Comparison of ENCODE assay signal across 11 cellular contexts in the genomic region with DNA sequence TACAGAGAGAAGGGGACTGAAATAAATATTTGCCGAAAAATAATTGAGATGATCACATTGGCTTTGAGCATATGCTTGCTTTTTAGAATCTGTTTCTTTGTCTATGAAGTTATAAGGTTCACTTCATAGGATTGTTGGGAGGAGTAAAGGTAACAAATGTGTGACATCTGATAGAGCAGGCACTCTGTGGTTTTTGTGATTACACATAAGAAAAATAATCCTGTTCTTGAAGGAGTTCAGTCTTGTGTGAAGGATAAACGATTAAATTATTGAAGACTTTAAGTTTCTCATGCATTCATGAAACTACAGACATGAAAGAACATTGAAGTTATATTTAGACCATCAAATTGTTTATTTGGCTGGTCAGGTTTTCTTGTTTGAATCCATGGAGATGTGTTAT. TPM values are rescaled to one million over a fixed set of nuclear protein-coding genes. Genes with fewer than 3 reads are reported as not detected.
DNase-seq lines count a peak whose midpoint lies in the region; ATAC-seq and TF ChIP-seq lines count a peak whose summit lies in the region.
"Had no signal": no experiment of that assay in that cellular context is flagged by ENCODE, and none has a peak within 500 bp of the region (broad histone marks: within the 10 kb centered on the region; RNA-seq: fewer than 3 reads in every experiment).

No MANE protein-coding gene starts in this region.

- no peak overlapping the region for H2AK5ac ChIP-seq in mesendoderm (ENCODE audit: low read length)

- no peak overlapping the region for H3K18ac ChIP-seq in mesendoderm (ENCODE audit: low read length)

- H4K8ac ChIP-seq in mesendoderm (ENCODE audit: low read depth, low read length): no peak overlapping the region

- H3K4me2 ChIP-seq in mesendoderm (ENCODE audit: low read length): no peak overlapping the region

- H3K4ac ChIP-seq in mesendoderm (ENCODE audit: low read depth, low read length): no peak overlapping the region

- H4K5ac ChIP-seq in mesendoderm (ENCODE audit: low read length): no peak overlapping the region

- no peaks in the 10 kb centered on the region for H3K27me3 Mint-ChIP-seq in activated naive CD8-positive, alpha-beta T cell treated with anti-CD3 and anti-CD28 coated beads for 36 hours

- H3K36me3 Mint-ChIP-seq in activated naive CD8-positive, alpha-beta T cell treated with anti-CD3 and anti-CD28 coated beads for 36 hours: peaks cover 36% of the 10 kb centered on the region

- ATAC-seq in left lung: no peak

- H3K27ac Mint-ChIP-seq in activated naive CD8-positive, alpha-beta T cell treated with anti-CD3 and anti-CD28 coated beads for 36 hours: peak overlapping the region; percentile 96

- H3K27ac ChIP-seq in ACC112 (ENCODE audit: low read depth, low read length) (peak overlapping the region; percentile 84), left lung (peak overlapping the region; percentile 55 to 58), mesendoderm (ENCODE audit: low read depth, low read length) (no peak overlapping the region)
- H3K27ac ChIP-seq: WERI-Rb-1 had no signal

- H3K36me3 ChIP-seq in ACC112 (ENCODE audit: insufficient read depth, low read length) (peaks cover 8% of the 10 kb centered on the region; the same call in 1 of the 2 replicates), left lung (no peaks in the 10 kb centered on the region), mesendoderm (ENCODE audit: control insufficient read depth, insufficient read depth, low read length) (no peaks in the 10 kb centered on the region)
- H3K36me3 ChIP-seq: WERI-Rb-1 had no signal

- no peak overlapping the region for H3K9ac ChIP-seq in mesendoderm (ENCODE audit: low read length)

- no peak overlapping the region for H2AFZ ChIP-seq in ACC112 (ENCODE audit: low read length, unreplicated experiment)

- H3K9me3 ChIP-seq in left lung: no peaks in the 10 kb centered on the region
- H3K9me3 ChIP-seq: Caco-2 had no signal

- H3K4me3 ChIP-seq in ACC112 (ENCODE audit: low read depth, low read length): peak overlapping the region; percentile 74
- no peak overlapping the region for H3K4me3 ChIP-seq in left lung
- no peak overlapping the region for H3K4me3 ChIP-seq in mesendoderm (ENCODE audit: low read length)

- no CpG with 5 or more reads among the region's 2 CpGs for WGBS in mesendoderm (ENCODE audit: extremely low coverage, insufficient coverage, low lambda C conversion rate)

- H3K79me1 ChIP-seq in mesendoderm (ENCODE audit: low read length): peaks cover 15% of the 10 kb centered on the region

- DNase-seq in Daoy (ENCODE audit: low read depth) (peak; percentile 23), left lung (no peak), OCI-M2 (lab: John Stamatoyannopoulos, UW; ENCODE audit: unreplicated experiment) (no peak), mesendoderm (no peak), islet precursor cell (no peak)
- DNase-seq in activated naive CD8-positive, alpha-beta T cell treated with anti-CD3 and anti-CD28 coated beads for 36 hours: no peak
- DNase-seq in stimulated activated CD4-positive, alpha-beta T cell treated with anti-CD3 and anti-CD28 coated beads, Interleukin-2, amount 100 ng/mL, for 48 hours: no peak
- DNase-seq: Caco-2, NCI-H1930, WERI-Rb-1 had no signal

- peaks cover 53% of the 10 kb centered on the region for H3K4me1 Mint-ChIP-seq in activated naive CD8-positive, alpha-beta T cell treated with anti-CD3 and anti-CD28 coated beads for 36 hours

- H2BK120ac ChIP-seq in mesendoderm (ENCODE audit: low read depth, low read length): no peak overlapping the region

- no peak overlapping the region for H3K23ac ChIP-seq in mesendoderm (ENCODE audit: low read length)

- H2BK5ac ChIP-seq in mesendoderm (ENCODE audit: low read length): no peak overlapping the region

- H3K79me2 ChIP-seq in ACC112 (ENCODE audit: control insufficient read depth, insufficient read depth, low read length, unreplicated experiment): peaks cover 84% of the 10 kb centered on the region
- peaks cover 37% of the 10 kb centered on the region for H3K79me2 ChIP-seq in mesendoderm (ENCODE audit: control insufficient read depth, insufficient read depth, low read length)

- H3K27me3 ChIP-seq in ACC112 (ENCODE audit: insufficient read depth, low read length): no peaks in the 10 kb centered on the region
- H3K27me3 ChIP-seq in left lung: no peaks in the 10 kb centered on the region
- no peaks in the 10 kb centered on the region for H3K27me3 ChIP-seq in mesendoderm (ENCODE audit: insufficient read depth, low read length, poor library complexity)

- no peak overlapping the region for H3K56ac ChIP-seq in mesendoderm (ENCODE audit: low read length)

- H3K4me1 ChIP-seq in ACC112 (ENCODE audit: control insufficient read depth, insufficient read depth, low read length, unreplicated experiment) (peaks cover 40% of the 10 kb centered on the region), left lung (peaks cover 20 to 54% of the 10 kb centered on the region in 2 donors), mesendoderm (ENCODE audit: control insufficient read depth, low read depth, low read length) (peaks cover 4% of the 10 kb centered on the region)

- no peak overlapping the region for H2BK15ac ChIP-seq in mesendoderm (replicated peaks; ENCODE audit: low read depth)

- TF ChIP-seq CTCF in left lung (IDR thresholded peaks at IDR 0.05): no peak

- peak overlapping the region; percentile 44 for H3K4me3 Mint-ChIP-seq in activated naive CD8-positive, alpha-beta T cell treated with anti-CD3 and anti-CD28 coated beads for 36 hours

- H3K9me3 Mint-ChIP-seq in activated naive CD8-positive, alpha-beta T cell treated with anti-CD3 and anti-CD28 coated beads for 36 hours: no peaks in the 10 kb centered on the region

- intact Hi-C loops in left lung (cut with DNase I): no loop called here

RNA-seq across cellular contexts. Expression of gene QKI, which starts 45.0 kb away (rescaled TPM):
- total RNA-seq in Daoy (2014; rRNA removed; shearing (Covaris generic)): 184 and 217 TPM in 2 replicates
- total RNA-seq in activated naive CD8-positive, alpha-beta T cell treated with anti-CD3 and anti-CD28 coated beads for 36 hours: 10 to 100 TPM; 58.0 to 59.7 TPM
- 100 to 1,000 TPM; 162 to 195 TPM for total RNA-seq in left lung
- 119 TPM for polyA plus RNA-seq in mesendoderm (2013, experiment 1 of 2)
- 114 TPM for polyA plus RNA-seq in mesendoderm (2013, experiment 2 of 2)
